Comparison of ENCODE assay signal across 9 cellular contexts in the genomic region with DNA sequence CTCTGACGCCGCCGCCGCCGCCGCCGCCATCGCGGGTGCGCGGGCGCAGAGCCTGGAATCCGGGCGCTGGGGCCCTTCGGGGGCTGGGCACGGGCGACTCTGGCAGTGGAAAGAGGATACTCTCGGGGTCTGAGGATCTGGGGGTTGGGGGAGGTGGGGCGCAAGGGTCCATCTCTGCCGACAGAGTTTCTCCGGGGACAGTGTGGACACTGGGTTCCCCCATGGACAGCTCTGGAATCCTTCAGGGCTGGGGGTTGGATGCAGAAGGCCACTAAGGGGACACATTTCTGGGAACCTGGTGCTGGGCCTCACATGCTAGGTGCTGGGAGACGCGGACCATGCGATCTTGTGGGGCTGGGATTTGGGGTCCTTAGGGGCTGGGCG. TPM values are rescaled to one million over a fixed set of nuclear protein-coding genes. Genes with fewer than 3 reads are reported as not detected.
DNase-seq lines count a peak whose midpoint lies in the region; ATAC-seq, FAIRE-seq and TF ChIP-seq lines count a peak whose summit lies in the region.
"Had no signal": no experiment of that assay in that cellular context is flagged by ENCODE, and none has a peak within 500 bp of the region (broad histone marks: within the 10 kb centered on the region; RNA-seq: fewer than 3 reads in every experiment).

No MANE protein-coding gene starts in this region.

- H3K18ac ChIP-seq in H1 (ENCODE audit: extremely low read depth, low read length): no peak overlapping the region; the same call in 1 of the 2 replicates

- H3K4ac ChIP-seq in H1 (replicated peaks; ENCODE audit: insufficient read length, low read depth, low read length): no peak overlapping the region

- H3K4me2 ChIP-seq in MM.1S (ENCODE audit: low read depth, low read length) (peak overlapping the region; percentile 96), H1 (ENCODE audit: insufficient read depth in 1 of 2, low read depth in 2 of 2, low read length in 2 of 2) (peak overlapping the region; percentile 86 to 94)

- H4K20me1 ChIP-seq in MM.1S (ENCODE audit: insufficient read depth, low read length): 0 out of 2 replicates have a peak, but pooled peaks cover 7% of the 10 kb centered on the region
- peaks cover 8 to 10% of the 10 kb centered on the region in 2 experiments for H4K20me1 ChIP-seq in H1 (replicated peaks in 1 of 2; ENCODE audit: control insufficient read depth in 1 of 2, insufficient read depth in 2 of 2, low read length in 2 of 2)

- no peak overlapping the region for H3K56ac ChIP-seq in H1 (replicated peaks; ENCODE audit: insufficient read length, low read depth, low read length)

- H3K79me1 ChIP-seq in H1 (ENCODE audit: low read depth, low read length): no peaks in the 10 kb centered on the region

- H2AK5ac ChIP-seq in H1 (ENCODE audit: low read depth, low read length): no peak overlapping the region

- no peak overlapping the region for H3K27ac ChIP-seq in CD8-positive, alpha-beta memory T cell (ENCODE audit: low read depth, low read length)
- H3K27ac ChIP-seq in MM.1S (ENCODE audit: low read length) (no peak overlapping the region), H1 (ENCODE audit: low read depth, low read length) (no peak overlapping the region), ovary (no peak overlapping the region), tibial nerve (no peak overlapping the region)

- no peak overlapping the region for H2BK120ac ChIP-seq in H1 (replicated peaks; ENCODE audit: low read depth, low read length)

- 0 out of 3 replicates have a peak, but pooled peaks of 1 of the 2 experiments have one; percentile 13 for TF ChIP-seq EP300 in H1 (IDR thresholded peaks at IDR 0.05; ENCODE audit: borderline replicate concordance in 1 of 2, low read depth in 2 of 2, low read length in 2 of 2)
- no peak for TF ChIP-seq EP300 in ovary (IDR thresholded peaks at IDR 0.05)
- no peak for TF ChIP-seq EP300 in tibial nerve (IDR thresholded peaks at IDR 0.05)

- H3K36me3 ChIP-seq in CD8-positive, alpha-beta memory T cell (ENCODE audit: insufficient read depth, low read length): no peaks in the 10 kb centered on the region
- H3K36me3 ChIP-seq in MM.1S (replicated peaks; ENCODE audit: insufficient read depth, low read length) (no peaks in the 10 kb centered on the region), H1 (ENCODE audit: control insufficient read depth in 2 of 4, insufficient read depth in 4 of 4, low read length in 3 of 4) (peaks cover 0 to 9% (median 2%) of the 10 kb centered on the region in 4 experiments; a peak in 2 of 8 replicates), ovary (no peaks in the 10 kb centered on the region), tibial nerve (peaks cover 0 to 26% (median 5%) of the 10 kb centered on the region in 3 donors)

- H3K23ac ChIP-seq in H1 (ENCODE audit: insufficient read length): no peak overlapping the region

- CTCF ChIA-PET in CD8-positive, alpha-beta memory T cell (lab: Charles Lee): interaction anchor here (1.6 to 8.3 kb wide), 4 partner anchors 9 to 236 kb away, joined by 3 to 41 read pairs (median 22); partner anchors contain the start of genes TIMM44 and TRAPPC5
- CTCF ChIA-PET in H1 (lab: Charles Lee; ENCODE audit: partially characterized antibody): interaction anchor here (0.6 to 9.0 kb wide), 15 partner anchors 9 to 238 kb away, joined by 3 to 112 read pairs (median 5); partner anchors contain the start of genes MAP2K7, PRR36 and TIMM44

- intact Hi-C loops in ovary (cut with DNase I): no loop called here

- no peak overlapping the region for H4K91ac ChIP-seq in H1 (replicated peaks; ENCODE audit: insufficient read length, low read length)

- peaks cover 35% of the 10 kb centered on the region for H3K4me1 ChIP-seq in CD8-positive, alpha-beta memory T cell (ENCODE audit: insufficient read depth, low read length)
- peaks cover 10% of the 10 kb centered on the region; the same call in 1 of the 2 replicates for H3K4me1 ChIP-seq in MM.1S (ENCODE audit: low read length)
- H3K4me1 ChIP-seq in H1 (replicated peaks in 1 of 4; ENCODE audit: control insufficient read depth in 3 of 4, insufficient read depth in 4 of 4, low read length in 3 of 4): peaks cover 0 to 20% (median 12%) of the 10 kb centered on the region in 4 experiments; a peak in 5 of 7 replicates
- H3K4me1 ChIP-seq in ovary (ENCODE audit: insufficient read depth): peaks cover 17% of the 10 kb centered on the region
- peaks cover 0 to 55% (median 27%) of the 10 kb centered on the region in 4 donors for H3K4me1 ChIP-seq in tibial nerve

- no peak for TF ChIP-seq CTCF in MM.1S (IDR thresholded peaks at IDR 0.05; ENCODE audit: low read length)
- no peak for TF ChIP-seq CTCF in H1 (IDR thresholded peaks at IDR 0.05; ENCODE audit: control extremely low read depth in 1 of 3, insufficient read depth in 1 of 3, low read depth in 1 of 3, low read length in 3 of 3)
- TF ChIP-seq CTCF in ovary (IDR thresholded peaks at IDR 0.05): no peak
- TF ChIP-seq CTCF in tibial nerve (IDR thresholded peaks at IDR 0.05): no peak

- H2AFZ ChIP-seq in MM.1S (ENCODE audit: low read length) (peak overlapping the region; percentile 65), H1 (ENCODE audit: low read length) (no peak overlapping the region)

- H3K4me3 Mint-ChIP-seq in CD8-positive, alpha-beta memory T cell: peak overlapping the region; percentile 77 to 91 (median 81)

- H3K79me2 ChIP-seq in MM.1S (ENCODE audit: low read length) (no peaks in the 10 kb centered on the region), H1 (ENCODE audit: control insufficient read depth in 1 of 2, insufficient read depth in 2 of 2, low read length in 2 of 2) (no peaks in the 10 kb centered on the region)

- no peaks in the 10 kb centered on the region for H3K9me3 ChIP-seq in CD8-positive, alpha-beta memory T cell (ENCODE audit: low read length)
- H3K9me3 ChIP-seq in MM.1S (replicated peaks; ENCODE audit: insufficient read depth, low read length) (no peaks in the 10 kb centered on the region), H1 (ENCODE audit: insufficient read depth in 2 of 2, low read depth in 1 of 2, low read length in 1 of 2) (no peaks in the 10 kb centered on the region), ovary (no peaks in the 10 kb centered on the region), tibial nerve (no peaks in the 10 kb centered on the region)
- H3K9me3 ChIP-seq: adrenal gland had no signal

- DNase-seq in CD8-positive, alpha-beta memory T cell: no peak
- no peak for DNase-seq in MM.1S
- no peak for DNase-seq in H1 (ENCODE audit: low read depth in 1 of 2, low spot score in 2 of 2)
- DNase-seq in ovary: no peak
- no peak for DNase-seq in tibial nerve (ENCODE audit: low spot score in 2 of 2)

- peak overlapping the region; percentile 31; the same call in 1 of the 2 replicates for H2BK15ac ChIP-seq in H1 (ENCODE audit: low read length)

- H3K4me1 Mint-ChIP-seq in CD8-positive, alpha-beta memory T cell: peaks cover 26 to 49% (median 27%) of the 10 kb centered on the region in 3 donors

- no peak overlapping the region for H2BK20ac ChIP-seq in H1 (ENCODE audit: low read length)

- H4K8ac ChIP-seq in H1 (ENCODE audit: extremely low read depth, insufficient read depth, low read length): no peak overlapping the region

- H3K27me3 ChIP-seq in CD8-positive, alpha-beta memory T cell (ENCODE audit: insufficient read depth, low read length, poor library complexity, severe bottlenecking): peaks cover 18% of the 10 kb centered on the region
- H3K27me3 ChIP-seq in MM.1S (replicated peaks; ENCODE audit: insufficient read depth, low read length): peaks cover 30% of the 10 kb centered on the region
- peaks cover 17 to 45% (median 39%) of the 10 kb centered on the region in 4 experiments; a peak in 6 of 7 replicates for H3K27me3 ChIP-seq in H1 (replicated peaks in 1 of 4; ENCODE audit: control insufficient read depth in 3 of 4, extremely low read depth in 1 of 4, insufficient read depth in 3 of 4, low read length in 3 of 4)
- H3K27me3 ChIP-seq in ovary: peaks cover 6% of the 10 kb centered on the region
- H3K27me3 ChIP-seq in tibial nerve: peaks cover 0 to 48% of the 10 kb centered on the region in 2 donors

- no peak overlapping the region for H2BK5ac ChIP-seq in H1 (ENCODE audit: low read depth, low read length)

- H3K9ac ChIP-seq in MM.1S (ENCODE audit: low read length): peak overlapping the region; percentile 44; the same call in 1 of the 2 replicates
- no peak overlapping the region; a peak in 1 of 7 replicates for H3K9ac ChIP-seq in H1 (replicated peaks in 1 of 4; ENCODE audit: extremely low read depth in 1 of 4, low read depth in 3 of 4, low read length in 3 of 4)

- H3K9me3 Mint-ChIP-seq in CD8-positive, alpha-beta memory T cell: no peaks in the 10 kb centered on the region

- WGBS in H1 (ENCODE audit: extremely low coverage in 1 of 2, insufficient coverage in 1 of 2, insufficient read length in 1 of 2, insufficient replicate concordance in 2 of 2, low coverage in 1 of 2, low lambda C conversion rate in 2 of 2, missing lambda C conversion rate in 1 of 2), 2 experiments: 2% methylated on average over 19 of the region's 25 CpGs; no CpG with 5 or more reads in 1 of the 2 experiments
- WGBS in ovary, 3 donors: 6 to 9% (median 6%) methylated on average over 23 to 25 of the region's 25 CpGs
- 3 to 11% methylated on average over 12 to 13 of the region's 25 CpGs for WGBS in tibial nerve, 2 donors

- peaks cover 3 to 14% (median 5%) of the 10 kb centered on the region in 3 donors for H3K36me3 Mint-ChIP-seq in CD8-positive, alpha-beta memory T cell

- peaks cover 18% of the 10 kb centered on the region for H3F3A ChIP-seq in MM.1S (ENCODE audit: insufficient read depth, low read length)

- no peak for FAIRE-seq in H1 (lab: Jason Lieb, UNC)

- POLR2A ChIA-PET in CD8-positive, alpha-beta memory T cell (lab: Charles Lee): interaction anchor here (0.9 to 3.0 kb wide), 3 partner anchors 13 to 89 kb away, joined by 3 to 11 read pairs (median 5); partner anchors contain the start of genes ELAVL1 and MAP2K7
- POLR2A ChIA-PET in H1 (lab: Charles Lee; ENCODE audit: partially characterized antibody): interaction anchor here (1.3 to 10.6 kb wide), 10 partner anchors 9 to 60 kb away, joined by 3 to 106 read pairs (median 8); partner anchors contain the start of genes CTXN1, LRRC8E and MAP2K7

- TF ChIP-seq POLR2A in H1 (IDR thresholded peaks at IDR 0.05; ENCODE audit: control extremely low read depth in 1 of 2, low read depth in 2 of 2, low read length in 2 of 2) (no peak), ovary (IDR thresholded peaks at IDR 0.05) (no peak), tibial nerve (IDR thresholded peaks at IDR 0.05) (no peak)

- no peaks in the 10 kb centered on the region for H3K9me2 ChIP-seq in MM.1S (replicated peaks; ENCODE audit: insufficient read depth, low read length)

- no peak for TF ChIP-seq RAD21 in H1 (IDR thresholded peaks at IDR 0.05 in 1 of 2, conservative IDR thresholded peaks at IDR 0.05 in 1 of 2; ENCODE audit: low read depth in 2 of 2, low read length in 2 of 2)

- peaks cover 29% of the 10 kb centered on the region in 2 donors for H3K27me3 Mint-ChIP-seq in CD8-positive, alpha-beta memory T cell

- no peak overlapping the region for H3K14ac ChIP-seq in H1 (ENCODE audit: insufficient read length)

- no peak overlapping the region for H4K5ac ChIP-seq in H1 (ENCODE audit: insufficient read length, low read depth, low read length)

- H2BK12ac ChIP-seq in H1 (ENCODE audit: low read depth, low read length): no peak overlapping the region

- peak overlapping the region in 6 of 8 donors; percentile 36 to 81 (median 70) for H3K27ac Mint-ChIP-seq in CD8-positive, alpha-beta memory T cell

- ATAC-seq in HG03565 (IDR thresholded peaks at IDR 0.05; ENCODE audit: unreplicated experiment) (no peak), GM18498 (IDR thresholded peaks at IDR 0.05; ENCODE audit: unreplicated experiment) (no peak), HG03571 (IDR thresholded peaks at IDR 0.05; ENCODE audit: unreplicated experiment) (no peak)

- peaks cover 21% of the 10 kb centered on the region for H3K23me2 ChIP-seq in H1 (ENCODE audit: low read depth, low read length)

- H3K4me3 ChIP-seq in CD8-positive, alpha-beta memory T cell (ENCODE audit: low read length): peak overlapping the region; percentile 22
- H3K4me3 ChIP-seq in MM.1S (ENCODE audit: low read length) (peak overlapping the region; percentile 58), H1 (ENCODE audit: extremely low read depth in 1 of 4, insufficient read depth in 2 of 4, low read depth in 3 of 4, low read length in 4 of 4) (peak overlapping the region; percentile 30 to 64 (median 48)), ovary (peak overlapping the region; percentile 26), tibial nerve (peak overlapping the region in 1 of 4 donors; percentile 35)

RNA-seq across cellular contexts. Expression of gene TGFBR3L, which starts 2.3 kb away (rescaled TPM):
- total RNA-seq in CD8-positive, alpha-beta memory T cell: 1 to 10 TPM; 7.7 to 8.6 TPM
- 1.3 TPM for polyA plus RNA-seq in CD8-positive, alpha-beta memory T cell
- total RNA-seq in H1 (2021; fragmentation: NEBNext Ultra II Directional; extraction: Animal tissue kit (Norgen Biotek cat#: 25700)): 3.7 and 4.3 TPM in 2 replicates
- 3.1 and 8.9 TPM in 2 replicates for polyA plus RNA-seq in H1 (2011; rRNA removed)
- polyA plus RNA-seq in H1 (2011; cell fraction: cytosol; rRNA removed): 2.2 TPM
- polyA plus RNA-seq in H1 (2011; cell fraction: nucleus; rRNA removed): 3.3 TPM
- 3.3 to 6.1 TPM (median 4.6 TPM) in 4 replicates for polyA plus RNA-seq in H1 (2012, experiment 1 of 2)
- polyA plus RNA-seq in H1 (2012, experiment 2 of 2): 2.7 TPM
- 5.3 TPM for polyA plus RNA-seq in H1 (2013, experiment 1 of 2)
- 5.7 TPM for polyA plus RNA-seq in H1 (2013, experiment 2 of 2)
- polyA minus RNA-seq in H1 (2011; rRNA and poly(A)+ RNA removed): not detected in 2 replicates
- polyA minus RNA-seq in H1 (2011; cell fraction: cytosol; rRNA and poly(A)+ RNA removed): 3.7 TPM
- 2.4 TPM for polyA minus RNA-seq in H1 (2011; cell fraction: nucleus; rRNA and poly(A)+ RNA removed)
- 1 to 10 TPM in 2 of 7 donors, not detected in 5; 1.0 to 6.9 TPM for total RNA-seq in ovary
- under 1 TPM in 1 of 2 donors, not detected in 1; 0.18 TPM for polyA plus RNA-seq in ovary
- not detected for total RNA-seq in tibial nerve

RNA-seq across cellular contexts. Expression of gene SNAPC2, which starts 3.2 kb away (rescaled TPM):
- 10 to 100 TPM; 17.4 to 18.2 TPM for total RNA-seq in CD8-positive, alpha-beta memory T cell
- 21.9 TPM for polyA plus RNA-seq in CD8-positive, alpha-beta memory T cell
- total RNA-seq in H1 (2021; fragmentation: NEBNext Ultra II Directional; extraction: Animal tissue kit (Norgen Biotek cat#: 25700)): 20.3 and 22.9 TPM in 2 replicates
- polyA plus RNA-seq in H1 (2011; rRNA removed): 18.2 and 29.0 TPM in 2 replicates
- 16.9 TPM for polyA plus RNA-seq in H1 (2011; cell fraction: cytosol; rRNA removed)
- polyA plus RNA-seq in H1 (2011; cell fraction: nucleus; rRNA removed): 29.6 TPM
- 20.8 to 23.5 TPM (median 21.4 TPM) in 4 replicates for polyA plus RNA-seq in H1 (2012, experiment 1 of 2)
- polyA plus RNA-seq in H1 (2012, experiment 2 of 2): 25.4 TPM
- 27.7 TPM for polyA plus RNA-seq in H1 (2013, experiment 1 of 2)
- polyA plus RNA-seq in H1 (2013, experiment 2 of 2): 29.0 TPM
- 5.7 and 6.0 TPM in 2 replicates for polyA minus RNA-seq in H1 (2011; rRNA and poly(A)+ RNA removed)
- 13.8 TPM for polyA minus RNA-seq in H1 (2011; cell fraction: cytosol; rRNA and poly(A)+ RNA removed)
- 9.5 TPM for polyA minus RNA-seq in H1 (2011; cell fraction: nucleus; rRNA and poly(A)+ RNA removed)
- total RNA-seq in ovary: 10 to 100 TPM in 6 of 7 donors, 1 to 10 TPM in 1; 8.8 to 26.6 (median 16.3) TPM
- polyA plus RNA-seq in ovary: 10 to 100 TPM in 1 of 2 donors, 1 to 10 TPM in 1; 1.8 to 19.8 TPM
- 10 to 100 TPM; 11.6 to 26.4 (median 16.1) TPM for total RNA-seq in tibial nerve

RNA-seq across cellular contexts. Expression of gene CTXN1, which starts 9.0 kb away (rescaled TPM):
- total RNA-seq in CD8-positive, alpha-beta memory T cell: under 1 TPM; 0.42 to 0.72 TPM
- polyA plus RNA-seq in CD8-positive, alpha-beta memory T cell: not detected
- total RNA-seq in H1 (2021; fragmentation: NEBNext Ultra II Directional; extraction: Animal tissue kit (Norgen Biotek cat#: 25700)): 58.0 and 64.5 TPM in 2 replicates
- 16.4 and 39.1 TPM in 2 replicates for polyA plus RNA-seq in H1 (2011; rRNA removed)
- 15.2 TPM for polyA plus RNA-seq in H1 (2011; cell fraction: cytosol; rRNA removed)
- 29.7 TPM for polyA plus RNA-seq in H1 (2011; cell fraction: nucleus; rRNA removed)
- 13.0 to 35.0 TPM (median 34.2 TPM) in 4 replicates for polyA plus RNA-seq in H1 (2012, experiment 1 of 2)
- 25.9 TPM for polyA plus RNA-seq in H1 (2012, experiment 2 of 2)
- polyA plus RNA-seq in H1 (2013, experiment 1 of 2): 44.9 TPM
- 51.0 TPM for polyA plus RNA-seq in H1 (2013, experiment 2 of 2)
- polyA minus RNA-seq in H1 (2011; rRNA and poly(A)+ RNA removed): 0.54 and 1.6 TPM in 2 replicates
- 38.1 TPM for polyA minus RNA-seq in H1 (2011; cell fraction: cytosol; rRNA and poly(A)+ RNA removed)
- 17.8 TPM for polyA minus RNA-seq in H1 (2011; cell fraction: nucleus; rRNA and poly(A)+ RNA removed)
- total RNA-seq in ovary: 10 to 100 TPM in 2 of 7 donors, 1 to 10 TPM in 5; 1.4 to 99.7 (median 6.1) TPM
- polyA plus RNA-seq in ovary: 1 to 10 TPM in 1 of 2 donors, not detected in 1; 3.3 TPM
- total RNA-seq in tibial nerve: 1 to 10 TPM in 3 of 4 donors, under 1 TPM in 1; 0.66 to 7.2 (median 3.0) TPM

RNA-seq across cellular contexts. Expression of gene MAP2K7, which starts 13.2 kb away (rescaled TPM):
- 10 to 100 TPM; 35.9 to 38.3 TPM for total RNA-seq in CD8-positive, alpha-beta memory T cell
- polyA plus RNA-seq in CD8-positive, alpha-beta memory T cell: 2.0 TPM
- 38.3 and 41.5 TPM in 2 replicates for total RNA-seq in H1 (2021; fragmentation: NEBNext Ultra II Directional; extraction: Animal tissue kit (Norgen Biotek cat#: 25700))
- polyA plus RNA-seq in H1 (2011; rRNA removed): 8.9 and 16.6 TPM in 2 replicates
- polyA plus RNA-seq in H1 (2011; cell fraction: cytosol; rRNA removed): 16.5 TPM
- polyA plus RNA-seq in H1 (2011; cell fraction: nucleus; rRNA removed): 35.7 TPM
- 20.9 to 28.0 TPM (median 25.4 TPM) in 4 replicates for polyA plus RNA-seq in H1 (2012, experiment 1 of 2)
- 25.2 TPM for polyA plus RNA-seq in H1 (2012, experiment 2 of 2)
- 28.9 TPM for polyA plus RNA-seq in H1 (2013, experiment 1 of 2)
- polyA plus RNA-seq in H1 (2013, experiment 2 of 2): 27.2 TPM
- 9.2 and 11.4 TPM in 2 replicates for polyA minus RNA-seq in H1 (2011; rRNA and poly(A)+ RNA removed)
- 17.8 TPM for polyA minus RNA-seq in H1 (2011; cell fraction: cytosol; rRNA and poly(A)+ RNA removed)
- polyA minus RNA-seq in H1 (2011; cell fraction: nucleus; rRNA and poly(A)+ RNA removed): 14.4 TPM
- total RNA-seq in ovary: 10 to 100 TPM in 5 of 7 donors, 1 to 10 TPM in 2; 9.2 to 35.5 (median 26.3) TPM
- polyA plus RNA-seq in ovary: 10 to 100 TPM in 1 of 2 donors, 1 to 10 TPM in 1; 6.3 to 32.2 TPM
- total RNA-seq in tibial nerve: 10 to 100 TPM; 11.1 to 31.2 (median 20.9) TPM

RNA-seq across cellular contexts. Expression of gene TIMM44, which starts 26.6 kb away (rescaled TPM):
- total RNA-seq in CD8-positive, alpha-beta memory T cell: 100 to 1,000 TPM; 105 to 107 TPM
- 16.9 TPM for polyA plus RNA-seq in CD8-positive, alpha-beta memory T cell
- total RNA-seq in H1 (2021; fragmentation: NEBNext Ultra II Directional; extraction: Animal tissue kit (Norgen Biotek cat#: 25700)): 123 and 131 TPM in 2 replicates
- polyA plus RNA-seq in H1 (2011; rRNA removed) (150 and 182 TPM in 2 replicates), ovary (10 to 100 TPM; 29.8 to 48.4 TPM)
- 146 TPM for polyA plus RNA-seq in H1 (2011; cell fraction: cytosol; rRNA removed)
- polyA plus RNA-seq in H1 (2011; cell fraction: nucleus; rRNA removed): 233 TPM
- polyA plus RNA-seq in H1 (2012, experiment 1 of 2): 104 to 111 TPM (median 110 TPM) in 4 replicates
- 96.8 TPM for polyA plus RNA-seq in H1 (2012, experiment 2 of 2)
- 82.6 TPM for polyA plus RNA-seq in H1 (2013, experiment 1 of 2)
- polyA plus RNA-seq in H1 (2013, experiment 2 of 2): 83.2 TPM
- polyA minus RNA-seq in H1 (2011; rRNA and poly(A)+ RNA removed): 39.9 and 48.1 TPM in 2 replicates
- polyA minus RNA-seq in H1 (2011; cell fraction: cytosol; rRNA and poly(A)+ RNA removed): 68.8 TPM
- 56.9 TPM for polyA minus RNA-seq in H1 (2011; cell fraction: nucleus; rRNA and poly(A)+ RNA removed)
- total RNA-seq in ovary (100 to 1,000 TPM in 1 of 7 donors, 10 to 100 TPM in 6; 43.4 to 110 (median 51.8) TPM), tibial nerve (10 to 100 TPM; 60.1 to 91.3 (median 77.1) TPM)
